ENCODE assay signal across 8 cellular contexts in the genomic region with DNA sequence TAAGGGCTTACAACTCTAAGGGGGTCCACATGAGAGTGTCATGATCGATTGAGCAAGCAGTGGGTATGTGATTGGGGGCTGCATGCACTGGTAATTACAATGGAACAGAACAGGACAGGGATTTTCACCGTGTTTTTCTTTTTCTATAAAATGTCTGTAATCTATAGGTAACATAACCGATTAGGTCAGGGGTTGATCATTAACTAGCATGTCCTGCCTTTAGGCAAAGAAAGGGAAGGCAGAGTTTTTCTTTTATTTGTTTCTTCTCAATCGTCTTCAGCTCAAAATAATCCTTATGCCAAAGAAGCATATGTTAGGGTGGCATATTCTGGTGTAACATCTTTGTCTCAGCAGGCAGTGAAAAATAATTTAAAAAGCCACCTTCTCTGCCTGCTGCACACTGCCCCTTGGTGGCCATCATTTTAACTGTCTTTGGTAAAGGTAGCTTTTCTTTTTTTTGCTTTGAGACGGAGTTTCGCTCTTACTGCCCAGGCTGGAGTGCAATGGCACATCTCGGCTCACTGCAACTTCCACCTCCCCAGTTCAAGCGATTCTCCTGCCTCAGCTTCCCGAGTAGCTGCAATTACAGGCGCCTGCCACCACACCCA. TPM values are rescaled to one million over a fixed set of nuclear protein-coding genes. Genes with fewer than 3 reads are reported as not detected.
DNase-seq lines count a peak whose midpoint lies in the region; ATAC-seq, FAIRE-seq and TF ChIP-seq lines count a peak whose summit lies in the region.

No MANE protein-coding gene starts in this region.

- H3K4me2 ChIP-seq in SU-DHL-6 (ENCODE audit: low read depth, low read length, poor library complexity, severe bottlenecking) = no peak overlapping the region
- no peak overlapping the region for H3K4me2 ChIP-seq in GM12878 (ENCODE audit: control insufficient read depth, insufficient read depth)
- H3K4me2 ChIP-seq in neuronal stem cell (ENCODE audit: insufficient read depth, low read length, poor library complexity, severe bottlenecking) = no peak overlapping the region

- ATAC-seq in HG03060 (IDR thresholded peaks at IDR 0.05; ENCODE audit: low read depth, unreplicated experiment) = peak; percentile 77
- peak; percentile 87 for ATAC-seq in GM12878
- ATAC-seq in lung (ENCODE audit: insufficient read depth, low FRiP score) = no peak

- no peak overlapping the region for H2AK5ac ChIP-seq in neuronal stem cell (ENCODE audit: low read depth, low read length)

- H2BK120ac ChIP-seq in neuronal stem cell (ENCODE audit: low read depth, low read length) = no peak overlapping the region

- BruUV-seq in A673 (replicated peaks; lab: Mats Ljungman, UMichigan) = no TSS peak
- no TSS peak for BruUV-seq in GM12878 (replicated peaks; lab: Mats Ljungman, UMichigan)

- no peaks in the 10 kb centered on the region for H3F3A ChIP-seq in SU-DHL-6 (ENCODE audit: insufficient read depth)

- in situ Hi-C loops in GM12878 (cut with MboI) = loop anchor here (5.0 kb wide), 1 partner anchor 212 kb away; no protein-coding TSS in a partner anchor

- peaks cover 4% of the 10 kb centered on the region; the same call in 1 of the 2 replicates for H4K20me1 ChIP-seq in SU-DHL-6 (ENCODE audit: low read depth, low read length)
- H4K20me1 ChIP-seq in GM12878 (ENCODE audit: control insufficient read depth, insufficient read depth) = no peaks in the 10 kb centered on the region

- no peak overlapping the region for H2BK5ac ChIP-seq in neuronal stem cell (ENCODE audit: low read length)

- DNase-seq in A673 (ENCODE audit: low spot score) (peak; percentile 40), GM12891 (ENCODE audit: insufficient read length, low spot score) (no peak), GM12878 (ENCODE audit: low read depth, low spot score) (no peak), lung (ENCODE audit: low spot score) (no peak), stomach (no peak), neuronal stem cell (ENCODE audit: low spot score) (no peak)

- H3K18ac ChIP-seq in neuronal stem cell (ENCODE audit: low read length) = no peak overlapping the region

- POLR2A ChIA-PET in A673 (lab: Charles Lee; ENCODE audit: low non-redundant PET) = no interaction called here
- POLR2A ChIA-PET in GM12878 (lab: Charles Lee) = interaction anchor here (0.9 to 2.0 kb wide), 6 partner anchors 10 to 216 kb away, joined by 3 to 8 read pairs (median 4); a partner anchor contains a TSS

- H4K8ac ChIP-seq in neuronal stem cell (ENCODE audit: low read depth, low read length) = no peak overlapping the region

- peak; percentile 77 for TF ChIP-seq RAD21 in GM12878 (IDR thresholded peaks at IDR 0.05; ENCODE audit: insufficient read depth, low read depth, low read length)

- RAD21 ChIA-PET in GM12878 (lab: Charles Lee; ENCODE audit: unreplicated experiment) = interaction anchor here (0.5 to 5.1 kb wide), 33 partner anchors 10 to 219 kb away, joined by 3 to 79 read pairs (median 5); a partner anchor contains a TSS

- H3K23ac ChIP-seq in neuronal stem cell (ENCODE audit: low read depth, low read length, poor library complexity) = no peak overlapping the region

- H3K27ac ChIP-seq in A673 (ENCODE audit: low read depth, low read length, poor library complexity, severe bottlenecking) = no peak overlapping the region
- H3K27ac ChIP-seq in SU-DHL-6 (ENCODE audit: low read depth, low read length) = no peak overlapping the region
- no peak overlapping the region for H3K27ac ChIP-seq in GM12878 (ENCODE audit: control insufficient read depth, insufficient read depth)
- H3K27ac ChIP-seq in lung (ENCODE audit: low read depth in 1 of 2, low read length in 1 of 2) = no peak overlapping the region
- H3K27ac ChIP-seq in stomach = no peak overlapping the region
- H3K27ac ChIP-seq in neuronal stem cell (replicated peaks; ENCODE audit: low read length) = no peak overlapping the region

- H4K91ac ChIP-seq in neuronal stem cell (ENCODE audit: low read depth, low read length, poor library complexity) = no peak overlapping the region

- no peak overlapping the region for H2BK12ac ChIP-seq in neuronal stem cell (ENCODE audit: low read length)

- TF ChIP-seq CTCF in A673 (conservative IDR thresholded peaks at IDR 0.05; ENCODE audit: low read depth, low read length) (peak; percentile 45), SU-DHL-6 (IDR thresholded peaks at IDR 0.05; ENCODE audit: insufficient read depth, low read length, poor library complexity, severe bottlenecking) (peak; percentile 15), GM12878 (IDR thresholded peaks at IDR 0.05 in 2 of 3, conservative IDR thresholded peaks at IDR 0.05 in 1 of 3; ENCODE audit: control insufficient read depth in 2 of 3, extremely low read depth in 1 of 3, insufficient read depth in 1 of 3, low read depth in 3 of 3, low read length in 3 of 3) (peak; percentile 42 to 54 (median 44); a peak in 5 of 6 replicates), lung (IDR thresholded peaks at IDR 0.05; ENCODE audit: control extremely low read depth, extremely low read depth) (peak; percentile 64), stomach (IDR thresholded peaks at IDR 0.05) (peak in 5 of 7 experiments; percentile 8 to 49 (median 27))

- TF ChIP-seq EP300 in GM12878 (IDR thresholded peaks at IDR 0.05; ENCODE audit: borderline replicate concordance in 1 of 2, control insufficient read depth in 1 of 2, low read depth in 2 of 2, low read length in 2 of 2) (no peak), stomach (IDR thresholded peaks at IDR 0.05) (no peak)

- H3K9ac ChIP-seq in SU-DHL-6 (ENCODE audit: low read length) = no peak overlapping the region
- H3K9ac ChIP-seq in GM12878 (ENCODE audit: control insufficient read depth, insufficient read depth, low read length) = no peak overlapping the region
- no peak overlapping the region for H3K9ac ChIP-seq in neuronal stem cell (ENCODE audit: low read depth, low read length, poor library complexity)

- H3K9me2 ChIP-seq in SU-DHL-6 (replicated peaks; ENCODE audit: insufficient read depth, low read length) = no peaks in the 10 kb centered on the region

- peaks cover 2% of the 10 kb centered on the region for H3K79me1 ChIP-seq in neuronal stem cell (ENCODE audit: low read depth, low read length)

- no peak overlapping the region for H2BK15ac ChIP-seq in neuronal stem cell (ENCODE audit: low read length)

- no peak overlapping the region for H3K14ac ChIP-seq in neuronal stem cell (ENCODE audit: low read length)

- H3K4ac ChIP-seq in neuronal stem cell (ENCODE audit: low read length) = no peak overlapping the region

- intact Hi-C loops in A673 (cut with micrococcal nuclease; ENCODE audit: unreplicated experiment) = loop anchor here (2.0 kb wide), 1 partner anchor 203 kb away; no protein-coding TSS in a partner anchor
- intact Hi-C loops in GM12878 (cut with micrococcal nuclease; ENCODE audit: unreplicated experiment) = loop anchor here (1.0 to 2.0 kb wide), 2 partner anchors 39 to 203 kb away; no protein-coding TSS in a partner anchor
- intact Hi-C loops in stomach (cut with DNase I; ENCODE audit: low total_unique reads) = loop anchor here (5.0 kb wide), 1 partner anchor 202 kb away; no protein-coding TSS in a partner anchor

- H3K4me1 ChIP-seq in A673 (ENCODE audit: insufficient read depth, low read length, poor library complexity, severe bottlenecking) (peaks cover 6% of the 10 kb centered on the region), GM12878 (ENCODE audit: control insufficient read depth, insufficient read depth, low read length) (no peaks in the 10 kb centered on the region; the same call in 1 of the 2 replicates), lung (ENCODE audit: control insufficient read depth in 2 of 2, insufficient read depth in 2 of 2, low read length in 2 of 2) (no peaks in the 10 kb centered on the region), stomach (peaks cover 0 to 12% (median 9%) of the 10 kb centered on the region in 4 donors), neuronal stem cell (ENCODE audit: control insufficient read depth in 2 of 2, insufficient read depth in 1 of 2, low read depth in 1 of 2, low read length in 2 of 2) (peaks cover 0 to 4% of the 10 kb centered on the region in 2 donors)

- H3K4me3 ChIP-seq in A673 (ENCODE audit: low read depth, low read length, poor library complexity, severe bottlenecking) = no peak overlapping the region
- no peak overlapping the region for H3K4me3 ChIP-seq in SU-DHL-6 (ENCODE audit: insufficient read depth, low read length, poor library complexity, severe bottlenecking)
- no peak overlapping the region for H3K4me3 ChIP-seq in GM12878
- H3K4me3 ChIP-seq in lung = no peak overlapping the region
- H3K4me3 ChIP-seq in stomach = no peak overlapping the region
- no peak overlapping the region for H3K4me3 ChIP-seq in neuronal stem cell (ENCODE audit: low read length in 2 of 2)

- H2AFZ ChIP-seq in SU-DHL-6 (ENCODE audit: low read depth, low read length, severe bottlenecking) = no peak overlapping the region
- no peak overlapping the region for H2AFZ ChIP-seq in GM12878 (ENCODE audit: control insufficient read depth, low read depth, low read length)
- no peak overlapping the region for H2AFZ ChIP-seq in neuronal stem cell (ENCODE audit: low read length)

- FAIRE-seq in GM12891 (lab: Jason Lieb, UNC) (peak; percentile 54), GM12878 (lab: Jason Lieb, UNC) (no peak)

- H3K27me3 ChIP-seq in A673 (replicated peaks; ENCODE audit: insufficient read depth, low read depth, low read length, poor library complexity) = no peaks in the 10 kb centered on the region
- no peaks in the 10 kb centered on the region for H3K27me3 ChIP-seq in SU-DHL-6 (ENCODE audit: low read length)
- H3K27me3 ChIP-seq in GM12878 (replicated peaks in 1 of 2; ENCODE audit: control insufficient read depth in 2 of 2, insufficient read depth in 2 of 2, low read length in 1 of 2) = no peaks in the 10 kb centered on the region
- no peaks in the 10 kb centered on the region for H3K27me3 ChIP-seq in lung (ENCODE audit: control insufficient read depth, insufficient read depth)
- no peaks in the 10 kb centered on the region for H3K27me3 ChIP-seq in stomach
- peaks cover 0 to 1% (median 0%) of the 10 kb centered on the region in 3 experiments for H3K27me3 ChIP-seq in neuronal stem cell (ENCODE audit: control insufficient read depth in 3 of 3, insufficient read depth in 3 of 3, low read depth in 1 of 3, low read length in 3 of 3)

- 47% methylated on average over 10 of the region's 10 CpGs for WGBS in GM12878 (ENCODE audit: insufficient coverage, insufficient replicate concordance, low lambda C conversion rate, missing lambda C conversion rate)
- WGBS in lung, 2 donors = 57 to 59% methylated on average over 9 to 10 of the region's 10 CpGs
- WGBS in stomach, 5 donors = 32 to 53% (median 43%) methylated on average over 8 to 10 of the region's 10 CpGs
- WGBS in neuronal stem cell (ENCODE audit: extremely low coverage in 2 of 2, insufficient read length in 2 of 2, insufficient replicate concordance in 1 of 2), 2 donors = no CpG with 5 or more reads among the region's 10 CpGs

- H3K79me2 ChIP-seq in SU-DHL-6 (ENCODE audit: insufficient read depth, low read length) = peaks cover 85% of the 10 kb centered on the region
- peaks cover 2% of the 10 kb centered on the region; the same call in 1 of the 2 replicates for H3K79me2 ChIP-seq in GM12878 (ENCODE audit: control insufficient read depth, insufficient read depth, low read length)

- no peak for TF ChIP-seq POLR2A in GM12891 (IDR thresholded peaks at IDR 0.05; ENCODE audit: low read depth, low read length)
- no peak for TF ChIP-seq POLR2A in GM12878 (IDR thresholded peaks at IDR 0.05; ENCODE audit: low read depth, low read length)
- no peak for TF ChIP-seq POLR2A in stomach (IDR thresholded peaks at IDR 0.05)

- CTCF ChIA-PET in A673 (lab: Charles Lee) (interaction anchor here (0.7 to 1.3 kb wide), 3 partner anchors 207 to 789 kb away, joined by 3 to 5 read pairs (median 4); no protein-coding TSS in a partner anchor), GM12878 (lab: Yijun Ruan, JAX) (interaction anchor here (0.7 to 4.5 kb wide), 61 partner anchors 10 to 231 kb away, joined by 3 to 139 read pairs (median 5); a partner anchor contains a TSS)

- SMC1A ChIA-PET in GM12878 (lab: Charles Lee; ENCODE audit: uncharacterized antibody, unreplicated experiment) = interaction anchor here (0.6 to 4.8 kb wide), 55 partner anchors 8 to 608 kb away, joined by 3 to 85 read pairs (median 4); a partner anchor contains a TSS

- H3K36me3 ChIP-seq in A673 (ENCODE audit: insufficient read depth, low read length, poor library complexity, severe bottlenecking) (no peaks in the 10 kb centered on the region), SU-DHL-6 (ENCODE audit: low read length) (0 out of 2 replicates have a peak, but pooled peaks cover 6% of the 10 kb centered on the region), GM12878 (ENCODE audit: control insufficient read depth in 2 of 2, insufficient read depth in 2 of 2, low read length in 1 of 2) (peaks cover 2 to 9% of the 10 kb centered on the region in 2 experiments; a peak in 3 of 4 replicates), lung (ENCODE audit: control insufficient read depth in 2 of 2, insufficient read depth in 2 of 2, low read length in 2 of 2) (no peaks in the 10 kb centered on the region), stomach (no peaks in the 10 kb centered on the region), neuronal stem cell (replicated peaks in 1 of 2; ENCODE audit: control insufficient read depth in 2 of 2, insufficient read depth in 2 of 2, low read length in 2 of 2) (peaks cover 15 to 39% of the 10 kb centered on the region in 2 donors)

- H3K9me3 ChIP-seq in A673 (ENCODE audit: low read depth, low read length, poor library complexity, severe bottlenecking) (no peaks in the 10 kb centered on the region), SU-DHL-6 (ENCODE audit: insufficient read depth, low read length) (no peaks in the 10 kb centered on the region), GM12878 (replicated peaks; ENCODE audit: control insufficient read depth, insufficient read depth, low read length) (no peaks in the 10 kb centered on the region), lung (ENCODE audit: control insufficient read depth in 2 of 2, insufficient read depth in 1 of 2, low read length in 1 of 2) (no peaks in the 10 kb centered on the region), stomach (no peaks in the 10 kb centered on the region), neuronal stem cell (replicated peaks in 1 of 2; ENCODE audit: control insufficient read depth in 2 of 2, insufficient read depth in 1 of 2, low read depth in 1 of 2, low read length in 2 of 2) (peaks cover 16 to 20% of the 10 kb centered on the region in 2 donors)

RNA-seq across cellular contexts. Expression of a gene that starts 9.7 kb away (rescaled TPM):
- total RNA-seq in A673 (2021) = 33.4 and 34.2 TPM in 2 replicates
- polyA plus RNA-seq in GM12891 (2012; ENCODE audit: low read depth, missing spikeins) = 14.7 TPM
- 100 and 101 TPM in 2 replicates for total RNA-seq in GM12878 (2013; cell fraction: nucleolus; rRNA removed)
- 16.3 and 23.1 TPM in 2 replicates for total RNA-seq in GM12878 (2014; rRNA removed)
- total RNA-seq in GM12878 (2014; rRNA removed; fragmentation: Illumina TruSeq; extraction: Trizol) = 23.4 and 25.4 TPM in 2 replicates
- 16.5 and 19.5 TPM in 2 replicates for total RNA-seq in GM12878 (2021)
- polyA plus RNA-seq in GM12878 (2011; ENCODE audit: low read depth) = 7.2 TPM
- 49.9 and 77.7 TPM in 2 replicates for polyA plus RNA-seq in GM12878 (2011; rRNA removed)
- polyA plus RNA-seq in GM12878 (2011; cell fraction: cytosol; rRNA removed) = 14.3 and 14.7 TPM in 2 replicates
- 65.4 and 73.5 TPM in 2 replicates for polyA plus RNA-seq in GM12878 (2011; cell fraction: nucleus; rRNA removed)
- polyA plus RNA-seq in GM12878 (2012) = 12.1 and 15.9 TPM in 2 replicates
- 27.3 and 33.7 TPM in 2 replicates for polyA plus RNA-seq in GM12878 (2014; fragmentation: Illumina TruSeq; extraction: Trizol)
- polyA plus RNA-seq in GM12878 (2014; fragmentation: Nextera tagmentation; extraction: Ambion mirVana) = 10 to 100 TPM in 1 of 2 experiments, 1 to 10 TPM in 1; 7.7 to 11.4 TPM
- polyA plus RNA-seq in GM12878 (2014; rRNA removed) = 23.8 and 23.9 TPM in 2 replicates
- polyA plus RNA-seq in GM12878 (2016; fragmentation: Nextera tagmentation; extraction: Ambion mirVana) = 10 to 100 TPM; 41.8 to 44.2 TPM
- 22.0 and 27.0 TPM in 2 replicates for polyA minus RNA-seq in GM12878 (2011; rRNA and poly(A)+ RNA removed)
- 10.0 and 11.5 TPM in 2 replicates for polyA minus RNA-seq in GM12878 (2011; cell fraction: cytosol; rRNA and poly(A)+ RNA removed)
- 25.6 and 30.8 TPM in 2 replicates for polyA minus RNA-seq in GM12878 (2011; cell fraction: nucleus; rRNA and poly(A)+ RNA removed)
- total RNA-seq in lung = 10 to 100 TPM; 12.0 to 43.2 TPM
- polyA plus RNA-seq in lung = 1 to 10 TPM; 6.6 to 8.6 TPM
- 10 to 100 TPM; 11.2 to 99.6 (median 18.7) TPM for total RNA-seq in stomach
- polyA plus RNA-seq in stomach = 1 to 10 TPM; 7.5 to 9.0 (median 8.0) TPM
- polyA plus RNA-seq in neuronal stem cell (2013, experiment 1 of 2) = 22.8 TPM
- polyA plus RNA-seq in neuronal stem cell (2013, experiment 2 of 2) = 23.1 TPM

RNA-seq across cellular contexts. Expression of a gene that starts 33.2 kb away (rescaled TPM):
- total RNA-seq in A673 (2021) = 5.7 and 11.9 TPM in 2 replicates
- polyA plus RNA-seq in GM12891 (2012; ENCODE audit: low read depth, missing spikeins) = 229 TPM
- total RNA-seq in GM12878 (2013; cell fraction: nucleolus; rRNA removed) = 778 and 864 TPM in 2 replicates
- 76.4 and 78.7 TPM in 2 replicates for total RNA-seq in GM12878 (2014; rRNA removed)
- total RNA-seq in GM12878 (2014; rRNA removed; fragmentation: Illumina TruSeq; extraction: Trizol) = 40.3 and 41.7 TPM in 2 replicates
- total RNA-seq in GM12878 (2021) = 62.1 and 62.9 TPM in 2 replicates
- polyA plus RNA-seq in GM12878 (2011; ENCODE audit: low read depth) = 161 TPM
- polyA plus RNA-seq in GM12878 (2011; rRNA removed) = 219 and 225 TPM in 2 replicates
- 185 and 191 TPM in 2 replicates for polyA plus RNA-seq in GM12878 (2011; cell fraction: cytosol; rRNA removed)
- 230 and 250 TPM in 2 replicates for polyA plus RNA-seq in GM12878 (2011; cell fraction: nucleus; rRNA removed)
- polyA plus RNA-seq in GM12878 (2012) = 229 and 240 TPM in 2 replicates
- 42.6 and 48.4 TPM in 2 replicates for polyA plus RNA-seq in GM12878 (2014; fragmentation: Illumina TruSeq; extraction: Trizol)
- polyA plus RNA-seq in GM12878 (2014; fragmentation: Nextera tagmentation; extraction: Ambion mirVana) = 10 to 100 TPM in 1 of 2 experiments, 1 to 10 TPM in 1; 5.5 to 17.8 TPM
- 72.0 and 83.6 TPM in 2 replicates for polyA plus RNA-seq in GM12878 (2014; rRNA removed)
- 10 to 100 TPM; 42.7 to 51.9 TPM for polyA plus RNA-seq in GM12878 (2016; fragmentation: Nextera tagmentation; extraction: Ambion mirVana)
- 130 and 135 TPM in 2 replicates for polyA minus RNA-seq in GM12878 (2011; rRNA and poly(A)+ RNA removed)
- polyA minus RNA-seq in GM12878 (2011; cell fraction: cytosol; rRNA and poly(A)+ RNA removed) = 49.0 and 51.5 TPM in 2 replicates
- polyA minus RNA-seq in GM12878 (2011; cell fraction: nucleus; rRNA and poly(A)+ RNA removed) = 54.8 and 76.5 TPM in 2 replicates
- total RNA-seq in lung = 10 to 100 TPM; 68.4 to 92.1 TPM
- polyA plus RNA-seq in lung = 10 to 100 TPM; 55.2 to 87.3 TPM
- 100 to 1,000 TPM in 3 of 5 donors, 10 to 100 TPM in 2; 13.4 to 340 (median 112) TPM for total RNA-seq in stomach
- polyA plus RNA-seq in stomach = 100 to 1,000 TPM in 1 of 3 donors, 10 to 100 TPM in 2; 55.4 to 113 (median 60.5) TPM
- 24.1 TPM for polyA plus RNA-seq in neuronal stem cell (2013, experiment 1 of 2)
- polyA plus RNA-seq in neuronal stem cell (2013, experiment 2 of 2) = 25.1 TPM
